9 cellular contexts compared by ENCODE assay signal in genomic region chr14:76867536-76868452, GRCh38. TPM values are rescaled to one million over a fixed set of nuclear protein-coding genes. Genes with fewer than 3 reads are reported as not detected.
DNase-seq lines count a peak whose midpoint lies in the region; ATAC-seq, FAIRE-seq and TF ChIP-seq lines count a peak whose summit lies in the region.
"Had no signal": no experiment of that assay in that cellular context is flagged by ENCODE, and none has a peak within 500 bp of the region (broad histone marks: within the 10 kb centered on the region; RNA-seq: fewer than 3 reads in every experiment).

No MANE protein-coding gene starts in this region.

- H3K79me2 ChIP-seq in HepG2 (ENCODE audit: insufficient read depth, low read length), result no peaks in the 10 kb centered on the region

- 65% methylated on average over 5 of the region's 25 CpGs for WGBS in right lobe of liver (ENCODE audit: insufficient coverage, low coverage, low lambda C conversion rate, missing lambda C conversion rate)
- 66% methylated on average over 17 of the region's 25 CpGs for WGBS in HepG2 (ENCODE audit: low lambda C conversion rate)

- H3K9me3 Mint-ChIP-seq in Caco-2 (ENCODE audit: unreplicated experiment), result no peaks in the 10 kb centered on the region

- no peaks in the 10 kb centered on the region for H3K4me1 Mint-ChIP-seq in Caco-2 (ENCODE audit: low read depth, unreplicated experiment)

- H3K27me3 ChIP-seq in right lobe of liver, result no peaks in the 10 kb centered on the region
- H3K27me3 ChIP-seq in HepG2 (ENCODE audit: control insufficient read depth in 1 of 2, insufficient read depth in 2 of 2, low read length in 2 of 2), result peaks cover 0 to 11% of the 10 kb centered on the region in 2 experiments; a peak in 2 of 5 replicates
- peaks cover 10% of the 10 kb centered on the region for H3K27me3 ChIP-seq in left ventricle myocardium inferior (ENCODE audit: low read depth)
- H3K27me3 ChIP-seq in Caco-2 (replicated peaks; ENCODE audit: control insufficient read depth, insufficient read depth, low read length), result no peaks in the 10 kb centered on the region

- no peak overlapping the region for H3K27ac Mint-ChIP-seq in Caco-2 (ENCODE audit: unreplicated experiment)

- no peak for TF ChIP-seq RAD21 in HepG2 (CRISPR knock-in tag; IDR thresholded peaks at IDR 0.05)

- intact Hi-C loops in right lobe of liver (cut with DNase I) (no loop called here), HepG2 (cut with micrococcal nuclease; ENCODE audit: unreplicated experiment) (no loop called here), left ventricle myocardium inferior (cut with micrococcal nuclease) (no loop called here), Caco-2 (cut with micrococcal nuclease; ENCODE audit: unreplicated experiment) (no loop called here)

- no peak for FAIRE-seq in HepG2 (lab: Jason Lieb, UNC)

- H3K36me3 Mint-ChIP-seq in Caco-2 (ENCODE audit: insufficient read depth, unreplicated experiment), result no peaks in the 10 kb centered on the region

- H3K36me3 ChIP-seq in right lobe of liver (no peaks in the 10 kb centered on the region), HepG2 (replicated peaks in 1 of 2; ENCODE audit: control insufficient read depth in 1 of 2, insufficient read depth in 2 of 2, low read length in 2 of 2) (no peaks in the 10 kb centered on the region), left ventricle myocardium inferior (no peaks in the 10 kb centered on the region), Caco-2 (ENCODE audit: control insufficient read depth, insufficient read depth, low read length) (no peaks in the 10 kb centered on the region)

- no peak overlapping the region for H3K4me3 Mint-ChIP-seq in Caco-2 (ENCODE audit: unreplicated experiment)

- BruUV-seq in HepG2 (replicated peaks; lab: Mats Ljungman, UMichigan) (no TSS peak), Caco-2 (replicated peaks; lab: Mats Ljungman, UMichigan) (no TSS peak)

- TF ChIP-seq EP300 in HepG2 (IDR thresholded peaks at IDR 0.05; ENCODE audit: low read depth in 2 of 2, low read length in 2 of 2), result no peak
- no peak for TF ChIP-seq EP300 in HepG2 (CRISPR knock-in tag; IDR thresholded peaks at IDR 0.05; ENCODE audit: borderline replicate concordance)

- no peaks in the 10 kb centered on the region for H4K20me1 ChIP-seq in HepG2 (ENCODE audit: insufficient read depth, low read length)

- no peaks in the 10 kb centered on the region for H3K27me3 Mint-ChIP-seq in Caco-2 (ENCODE audit: insufficient read depth, unreplicated experiment)

- in situ Hi-C loops in HepG2 (cut with HindIII; ENCODE audit: extremely low pct_ligation_motif_present, low pct_unique_long_range_greater_than_20kb), result loop anchor here (5.0 kb wide), 1 partner anchor 205 kb away; no protein-coding TSS in a partner anchor

- H3K4me3 ChIP-seq in right lobe of liver, result no peak overlapping the region
- H3K4me3 ChIP-seq in HepG2 (replicated peaks in 1 of 3; ENCODE audit: insufficient read depth in 1 of 3, low read depth in 2 of 3, low read length in 3 of 3), result no peak overlapping the region
- H3K4me3 ChIP-seq in left ventricle myocardium inferior, result no peak overlapping the region
- H3K4me3 ChIP-seq in Caco-2 (ENCODE audit: low read depth, low read length), result no peak overlapping the region

- H3K4me1 ChIP-seq in right lobe of liver, result no peaks in the 10 kb centered on the region
- H3K4me1 ChIP-seq in HepG2 (ENCODE audit: insufficient read depth, low read length), result peaks cover 8% of the 10 kb centered on the region
- H3K4me1 ChIP-seq in left ventricle myocardium inferior, result peaks cover 47% of the 10 kb centered on the region
- H3K4me1 ChIP-seq in Caco-2, result no peaks in the 10 kb centered on the region

- TF ChIP-seq CTCF in right lobe of liver (IDR thresholded peaks at IDR 0.05) (no peak), HepG2 (CRISPR knock-in tag; IDR thresholded peaks at IDR 0.05) (no peak), left ventricle myocardium inferior (IDR thresholded peaks at IDR 0.05; ENCODE audit: borderline replicate concordance) (no peak), Caco-2 (IDR thresholded peaks at IDR 0.05; ENCODE audit: insufficient read depth in 1 of 2, low read depth in 1 of 2, low read length in 1 of 2, severe bottlenecking in 1 of 2, unreplicated experiment in 1 of 2) (no peak)

- H3K9ac ChIP-seq in HepG2 (ENCODE audit: insufficient read depth, low read depth, low read length), result no peak overlapping the region

- H3K27ac ChIP-seq in right lobe of liver, result no peak overlapping the region
- H3K27ac ChIP-seq in HepG2 (ENCODE audit: extremely low read length, insufficient read depth, low read length), result no peak overlapping the region
- peak overlapping the region; percentile 60 for H3K27ac ChIP-seq in left ventricle myocardium inferior (replicated peaks)

- CTCF ChIA-PET in HepG2 (lab: Yijun Ruan, JAX; ENCODE audit: low intra/inter-chr PET ratio, low total read pairs), result no interaction called here
- CTCF ChIA-PET in Caco-2 (lab: Charles Lee), result interaction anchor here (0.6 to 1.2 kb wide), 5 partner anchors 171 to 229 kb away, joined by 3 read pairs; no protein-coding TSS in a partner anchor

- no peak overlapping the region for H3K4me2 ChIP-seq in HepG2 (ENCODE audit: low read depth, low read length)

- ATAC-seq in right lobe of liver, result peak; percentile 23 to 33 (median 30)
- ATAC-seq in HepG2, result no peak

- POLR2A ChIA-PET in HepG2 (lab: Yijun Ruan, JAX) (no interaction called here), Caco-2 (lab: Charles Lee) (no interaction called here)

- H2AFZ ChIP-seq in HepG2 (ENCODE audit: low read length), result no peak overlapping the region

- peak in 1 of 3 donors; percentile 38 for DNase-seq in right lobe of liver
- no peak for DNase-seq in HepG2 (ENCODE audit: low spot score)
- peak; percentile 38 for DNase-seq in activated CD4-positive, alpha-beta T cell treated with anti-CD3 and anti-CD28 coated beads, Interleukin-2, amount 50 U/mL, for 1 hour
- peak; percentile 48 for DNase-seq in left ventricle myocardium inferior
- peak; percentile 51 for DNase-seq in ureter (ENCODE audit: low spot score)
- DNase-seq in NCI-H82 treated with DMSO at 0.1 percent for 48 hours (lab: John Stamatoyannopoulos, UW; ENCODE audit: unreplicated experiment), result no peak
- no peak for DNase-seq in Caco-2
- DNase-seq in NCI-H187 (lab: John Stamatoyannopoulos, UW), result no peak

- no peaks in the 10 kb centered on the region for H3K9me3 ChIP-seq in right lobe of liver
- no peaks in the 10 kb centered on the region for H3K9me3 ChIP-seq in HepG2 (ENCODE audit: low read length)
- H3K9me3 ChIP-seq in left ventricle myocardium inferior (replicated peaks), result no peaks in the 10 kb centered on the region
- no peaks in the 10 kb centered on the region for H3K9me3 ChIP-seq in Caco-2

- TF ChIP-seq POLR2A in right lobe of liver (IDR thresholded peaks at IDR 0.05) (no peak), HepG2 (IDR thresholded peaks at IDR 0.05; ENCODE audit: insufficient read depth in 1 of 2, low read depth in 2 of 2, low read length in 2 of 2) (no peak)

RNA-seq across cellular contexts. Expression of gene LRRC74A, which starts 41.6 kb away (rescaled TPM):
- total RNA-seq in right lobe of liver (not detected), HepG2 (2016; rRNA removed; fragmentation: Illumina TruSeq; extraction: Trizol) (not detected in 2 replicates), left ventricle myocardium inferior (not detected), ureter (not detected), Caco-2 (2022) (not detected in 2 replicates)
- not detected in 2 replicates for total RNA-seq in HepG2 (2016; cell fraction: cytosol; rRNA removed; fragmentation: Illumina TruSeq; extraction: Trizol; ENCODE audit: low read depth)
- not detected in 2 replicates for total RNA-seq in HepG2 (2016; cell fraction: insoluble cytoplasmic fraction; rRNA removed; fragmentation: Illumina TruSeq; extraction: Trizol)
- not detected in 2 replicates for total RNA-seq in HepG2 (2016; cell fraction: membrane; rRNA removed; fragmentation: Illumina TruSeq; extraction: Trizol)
- not detected in 2 replicates for total RNA-seq in HepG2 (2016; cell fraction: nucleus; rRNA removed; fragmentation: Illumina TruSeq; extraction: Trizol)
- not detected in 2 replicates for polyA plus RNA-seq in HepG2 (2011; rRNA removed)
- not detected in 2 replicates for polyA plus RNA-seq in HepG2 (2011; cell fraction: cytosol; rRNA removed)
- not detected in 2 replicates for polyA plus RNA-seq in HepG2 (2011; cell fraction: nucleus; rRNA removed)
- polyA plus RNA-seq in HepG2 (2012), result not detected in 2 replicates
- polyA plus RNA-seq in HepG2 (2016; cell fraction: cytosol; fragmentation: Illumina TruSeq; extraction: Trizol; ENCODE audit: low read depth), result not detected in 2 replicates
- polyA plus RNA-seq in HepG2 (2016; cell fraction: insoluble cytoplasmic fraction; fragmentation: Illumina TruSeq; extraction: Trizol; ENCODE audit: low read depth), result not detected in 2 replicates
- not detected in 2 replicates for polyA plus RNA-seq in HepG2 (2016; cell fraction: membrane; fragmentation: Illumina TruSeq; extraction: Trizol; ENCODE audit: low read depth)
- not detected in 2 replicates for polyA plus RNA-seq in HepG2 (2016; cell fraction: nucleus; fragmentation: Illumina TruSeq; extraction: Trizol; ENCODE audit: insufficient read depth, low read depth)
- not detected in 2 replicates for polyA minus RNA-seq in HepG2 (2011; rRNA and poly(A)+ RNA removed; ENCODE audit: low replicate concordance)
- polyA minus RNA-seq in HepG2 (2011; cell fraction: cytosol; rRNA and poly(A)+ RNA removed), result not detected in 2 replicates
- polyA minus RNA-seq in HepG2 (2011; cell fraction: nucleus; rRNA and poly(A)+ RNA removed), result not detected in 2 replicates
- total RNA-seq: SK-MEL-5 had no signal

RNA-seq across cellular contexts. Expression of gene ANGEL1, which starts 55.1 kb away (rescaled TPM):
- total RNA-seq in right lobe of liver (10 to 100 TPM in 5 of 6 experiments, 1 to 10 TPM in 1; 9.3 to 17.8 (median 14.4) TPM), HepG2 (2016; rRNA removed; fragmentation: Illumina TruSeq; extraction: Trizol) (9.0 and 14.3 TPM in 2 replicates), left ventricle myocardium inferior (9.3 TPM), ureter (32.1 TPM), Caco-2 (2022) (23.0 and 23.2 TPM in 2 replicates)
- 2.0 and 2.3 TPM in 2 replicates for total RNA-seq in HepG2 (2016; cell fraction: cytosol; rRNA removed; fragmentation: Illumina TruSeq; extraction: Trizol; ENCODE audit: low read depth)
- 7.0 and 14.3 TPM in 2 replicates for total RNA-seq in HepG2 (2016; cell fraction: insoluble cytoplasmic fraction; rRNA removed; fragmentation: Illumina TruSeq; extraction: Trizol)
- 4.2 and 4.3 TPM in 2 replicates for total RNA-seq in HepG2 (2016; cell fraction: membrane; rRNA removed; fragmentation: Illumina TruSeq; extraction: Trizol)
- 17.7 and 19.8 TPM in 2 replicates for total RNA-seq in HepG2 (2016; cell fraction: nucleus; rRNA removed; fragmentation: Illumina TruSeq; extraction: Trizol)
- polyA plus RNA-seq in HepG2 (2011; rRNA removed), result 20.1 and 22.0 TPM in 2 replicates
- polyA plus RNA-seq in HepG2 (2011; cell fraction: cytosol; rRNA removed), result 14.1 and 15.1 TPM in 2 replicates
- polyA plus RNA-seq in HepG2 (2011; cell fraction: nucleus; rRNA removed), result 24.3 and 28.3 TPM in 2 replicates
- 9.5 and 10.1 TPM in 2 replicates for polyA plus RNA-seq in HepG2 (2012)
- 1.2 and 1.4 TPM in 2 replicates for polyA plus RNA-seq in HepG2 (2016; cell fraction: cytosol; fragmentation: Illumina TruSeq; extraction: Trizol; ENCODE audit: low read depth)
- 5.4 and 6.6 TPM in 2 replicates for polyA plus RNA-seq in HepG2 (2016; cell fraction: insoluble cytoplasmic fraction; fragmentation: Illumina TruSeq; extraction: Trizol; ENCODE audit: low read depth)
- polyA plus RNA-seq in HepG2 (2016; cell fraction: membrane; fragmentation: Illumina TruSeq; extraction: Trizol; ENCODE audit: low read depth), result 1.6 and 1.7 TPM in 2 replicates
- polyA plus RNA-seq in HepG2 (2016; cell fraction: nucleus; fragmentation: Illumina TruSeq; extraction: Trizol; ENCODE audit: insufficient read depth, low read depth), result 20.3 and 21.5 TPM in 2 replicates
- 49.6 and 66.8 TPM in 2 replicates for polyA minus RNA-seq in HepG2 (2011; rRNA and poly(A)+ RNA removed; ENCODE audit: low replicate concordance)
- polyA minus RNA-seq in HepG2 (2011; cell fraction: cytosol; rRNA and poly(A)+ RNA removed), result 12.2 and 12.8 TPM in 2 replicates
- polyA minus RNA-seq in HepG2 (2011; cell fraction: nucleus; rRNA and poly(A)+ RNA removed), result 26.4 and 31.6 TPM in 2 replicates

Comparison
In these comparisons a context has a peak if more than half of its experiments do, and no peak if none do; other contexts are left out.
1. DNase-seq: peak in activated CD4-positive, alpha-beta T cell treated with anti-CD3 and anti-CD28 coated beads, Interleukin-2, amount 50 U/mL, for 1 hour (single experiment), left ventricle myocardium inferior (single experiment) and ureter (single experiment); none in HepG2 (single experiment), NCI-H82 treated with DMSO at 0.1 percent for 48 hours (single experiment), Caco-2 (0 of 2) and NCI-H187 (0 of 2).